In genomic region chr11:11841121-11841604, GRCh38 we compare ENCODE assay signal across 1 cellular context.
TF ChIP-seq lines count a peak whose summit lies in the region.

No MANE protein-coding gene starts in this region.

TF ChIP-seq in GM23338, 12 proteins besides CTCF, POLR2A, EP300 and RAD21 (continued from another document):
- TF ChIP-seq, protein P1, sequence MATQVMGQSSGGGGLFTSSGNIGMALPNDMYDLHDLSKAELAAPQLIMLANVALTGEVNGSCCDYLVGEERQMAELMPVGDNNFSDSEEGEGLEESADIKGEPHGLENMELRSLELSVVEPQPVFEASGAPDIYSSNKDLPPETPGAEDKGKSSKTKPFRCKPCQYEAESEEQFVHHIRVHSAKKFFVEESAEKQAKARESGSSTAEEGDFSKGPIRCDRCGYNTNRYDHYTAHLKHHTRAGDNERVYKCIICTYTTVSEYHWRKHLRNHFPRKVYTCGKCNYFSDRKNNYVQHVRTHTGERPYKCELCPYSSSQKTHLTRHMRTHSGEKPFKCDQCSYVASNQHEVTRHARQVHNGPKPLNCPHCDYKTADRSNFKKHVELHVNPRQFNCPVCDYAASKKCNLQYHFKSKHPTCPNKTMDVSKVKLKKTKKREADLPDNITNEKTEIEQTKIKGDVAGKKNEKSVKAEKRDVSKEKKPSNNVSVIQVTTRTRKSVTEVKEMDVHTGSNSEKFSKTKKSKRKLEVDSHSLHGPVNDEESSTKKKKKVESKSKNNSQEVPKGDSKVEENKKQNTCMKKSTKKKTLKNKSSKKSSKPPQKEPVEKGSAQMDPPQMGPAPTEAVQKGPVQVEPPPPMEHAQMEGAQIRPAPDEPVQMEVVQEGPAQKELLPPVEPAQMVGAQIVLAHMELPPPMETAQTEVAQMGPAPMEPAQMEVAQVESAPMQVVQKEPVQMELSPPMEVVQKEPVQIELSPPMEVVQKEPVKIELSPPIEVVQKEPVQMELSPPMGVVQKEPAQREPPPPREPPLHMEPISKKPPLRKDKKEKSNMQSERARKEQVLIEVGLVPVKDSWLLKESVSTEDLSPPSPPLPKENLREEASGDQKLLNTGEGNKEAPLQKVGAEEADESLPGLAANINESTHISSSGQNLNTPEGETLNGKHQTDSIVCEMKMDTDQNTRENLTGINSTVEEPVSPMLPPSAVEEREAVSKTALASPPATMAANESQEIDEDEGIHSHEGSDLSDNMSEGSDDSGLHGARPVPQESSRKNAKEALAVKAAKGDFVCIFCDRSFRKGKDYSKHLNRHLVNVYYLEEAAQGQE (IDR thresholded peaks at IDR 0.05; ENCODE audit: unreplicated experiment), result no peak
- no peak for TF ChIP-seq STAT1 (IDR thresholded peaks at IDR 0.05; ENCODE audit: unreplicated experiment)
- no peak for TF ChIP-seq ETS1 (IDR thresholded peaks at IDR 0.05)
- TF ChIP-seq JUNB (IDR thresholded peaks at IDR 0.05; ENCODE audit: unreplicated experiment), result no peak
